Comparison of ENCODE assay signal across 8 cellular contexts in the genomic region with DNA sequence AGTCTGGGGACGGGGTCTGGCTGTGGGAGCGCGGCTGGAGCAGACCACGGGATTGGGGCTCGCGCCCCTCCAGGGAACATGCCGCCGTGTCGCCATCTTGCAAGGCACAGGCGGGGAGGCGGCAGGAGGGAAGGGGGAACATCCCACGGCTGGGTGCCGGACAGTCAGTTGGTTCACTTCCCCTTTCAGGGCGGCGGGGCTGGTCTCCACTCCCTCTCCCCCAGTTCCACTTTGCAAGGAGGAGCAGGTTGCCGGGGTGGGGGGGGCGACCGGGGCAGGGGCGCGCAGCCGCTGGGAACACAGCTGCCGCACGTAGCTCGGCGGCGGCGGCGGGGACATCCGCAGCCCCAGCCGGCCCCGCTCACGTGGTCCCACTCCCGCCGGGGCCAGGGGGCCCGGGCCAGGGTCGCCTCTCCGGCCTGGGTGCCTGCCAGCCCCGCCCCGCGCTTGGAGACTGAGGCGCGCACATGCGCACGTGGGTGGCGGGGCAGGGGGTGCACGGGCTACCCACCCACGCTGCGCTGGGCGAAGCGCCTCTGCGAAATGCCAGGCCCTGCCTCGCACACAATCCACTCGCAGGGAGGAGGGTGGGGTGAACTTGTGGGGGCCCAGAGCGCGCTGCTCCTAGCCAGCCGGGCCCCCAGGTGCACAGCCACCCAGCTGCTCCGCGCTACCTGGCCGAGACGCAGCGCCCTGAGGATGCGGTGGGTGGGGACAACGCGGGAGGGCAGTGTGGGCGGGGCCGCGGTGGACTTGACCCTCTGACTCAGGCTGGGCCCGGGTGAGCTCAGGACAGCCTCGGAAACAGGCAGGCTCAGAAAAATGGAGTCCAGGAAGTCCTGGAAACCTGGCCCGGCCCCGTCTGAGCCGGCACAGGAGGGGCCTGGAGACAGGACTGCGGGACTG. TPM values are rescaled to one million over a fixed set of nuclear protein-coding genes. Genes with fewer than 3 reads are reported as not detected.
DNase-seq lines count a peak whose midpoint lies in the region; ATAC-seq and TF ChIP-seq lines count a peak whose summit lies in the region.

No MANE protein-coding gene starts in this region.

- TF ChIP-seq CTCF in fibroblast of villous mesenchyme (IDR thresholded peaks at IDR 0.05; ENCODE audit: insufficient read depth, low read depth, low read length): no peak

- H3K27ac Mint-ChIP-seq in activated T-helper 1 cell treated with anti-CD3 and anti-CD28 coated beads, Interleukin-12 subunit alpha, Interleukin-12 subunit beta, Interleukin-2, Interleukin-4 antibody, amounts not matched to agents 30 ng/mL and 10 ng/mL and 1 ng/mL, durations not matched to agents 14 hours and 24 hours and 36 hours: peak overlapping the region; percentile 86
- H3K27ac Mint-ChIP-seq in natural killer cell treated with Interleukin-12 subunit alpha and Interleukin-12 subunit beta and Interleukin-15 and Interleukin-18, amount 100 ng/mL, for 72 hours: peak overlapping the region; percentile 72 to 73

- peaks cover 6% of the 10 kb centered on the region for H3K36me3 Mint-ChIP-seq in activated T-helper 1 cell treated with anti-CD3 and anti-CD28 coated beads, Interleukin-12 subunit alpha, Interleukin-12 subunit beta, Interleukin-2, Interleukin-4 antibody, amounts not matched to agents 30 ng/mL and 10 ng/mL and 1 ng/mL, durations not matched to agents 14 hours and 24 hours and 36 hours (ENCODE audit: low read depth)
- no peaks in the 10 kb centered on the region for H3K36me3 Mint-ChIP-seq in natural killer cell treated with Interleukin-12 subunit alpha and Interleukin-12 subunit beta and Interleukin-15 and Interleukin-18, amount 100 ng/mL, for 72 hours

- H3K9me3 Mint-ChIP-seq in activated T-helper 1 cell treated with anti-CD3 and anti-CD28 coated beads, Interleukin-12 subunit alpha, Interleukin-12 subunit beta, Interleukin-2, Interleukin-4 antibody, amounts not matched to agents 30 ng/mL and 10 ng/mL and 1 ng/mL, durations not matched to agents 14 hours and 24 hours and 36 hours: no peaks in the 10 kb centered on the region
- no peaks in the 10 kb centered on the region for H3K9me3 Mint-ChIP-seq in natural killer cell treated with Interleukin-12 subunit alpha and Interleukin-12 subunit beta and Interleukin-15 and Interleukin-18, amount 100 ng/mL, for 72 hours

- intact Hi-C loops in activated T-helper 1 cell treated with anti-CD3 and anti-CD28 coated beads, Interleukin-12 subunit alpha, Interleukin-12 subunit beta, Interleukin-2, Interleukin-4 antibody, amounts not matched to agents 30 ng/mL and 10 ng/mL and 1 ng/mL, durations not matched to agents 14 hours and 24 hours and 36 hours (cut with micrococcal nuclease): no loop called here

- H3K27me3 Mint-ChIP-seq in activated T-helper 1 cell treated with anti-CD3 and anti-CD28 coated beads, Interleukin-12 subunit alpha, Interleukin-12 subunit beta, Interleukin-2, Interleukin-4 antibody, amounts not matched to agents 30 ng/mL and 10 ng/mL and 1 ng/mL, durations not matched to agents 14 hours and 24 hours and 36 hours (ENCODE audit: insufficient read depth): no peaks in the 10 kb centered on the region
- no peaks in the 10 kb centered on the region for H3K27me3 Mint-ChIP-seq in natural killer cell treated with Interleukin-12 subunit alpha and Interleukin-12 subunit beta and Interleukin-15 and Interleukin-18, amount 100 ng/mL, for 72 hours

- H3K4me1 ChIP-seq in urinary bladder (ENCODE audit: insufficient read depth): peaks cover 1% of the 10 kb centered on the region

- peak overlapping the region; percentile 80 for H3K4me3 Mint-ChIP-seq in activated T-helper 1 cell treated with anti-CD3 and anti-CD28 coated beads, Interleukin-12 subunit alpha, Interleukin-12 subunit beta, Interleukin-2, Interleukin-4 antibody, amounts not matched to agents 30 ng/mL and 10 ng/mL and 1 ng/mL, durations not matched to agents 14 hours and 24 hours and 36 hours
- H3K4me3 Mint-ChIP-seq in natural killer cell treated with Interleukin-12 subunit alpha and Interleukin-12 subunit beta and Interleukin-15 and Interleukin-18, amount 100 ng/mL, for 72 hours: peak overlapping the region; percentile 76

- H3K4me3 ChIP-seq in fibroblast of villous mesenchyme (ENCODE audit: low read depth, low read length) (peak overlapping the region; percentile 46), urinary bladder (ENCODE audit: low read depth, low read length) (peak overlapping the region; percentile 34)

- WGBS in urinary bladder: 3% methylated on average over 71 of the region's 73 CpGs

- H3K4me1 Mint-ChIP-seq in activated T-helper 1 cell treated with anti-CD3 and anti-CD28 coated beads, Interleukin-12 subunit alpha, Interleukin-12 subunit beta, Interleukin-2, Interleukin-4 antibody, amounts not matched to agents 30 ng/mL and 10 ng/mL and 1 ng/mL, durations not matched to agents 14 hours and 24 hours and 36 hours (ENCODE audit: low read depth): peaks cover 38% of the 10 kb centered on the region
- H3K4me1 Mint-ChIP-seq in natural killer cell treated with Interleukin-12 subunit alpha and Interleukin-12 subunit beta and Interleukin-15 and Interleukin-18, amount 100 ng/mL, for 72 hours (ENCODE audit: low read depth in 2 of 2): peaks cover 23 to 26% of the 10 kb centered on the region in 2 donors

- peak overlapping the region; percentile 57 for H3K27ac ChIP-seq in urinary bladder (ENCODE audit: low read depth)

- peak; percentile 83 for DNase-seq in NCI-H226
- DNase-seq in activated T-helper 1 cell treated with anti-CD3 and anti-CD28 coated beads, Interleukin-12 subunit alpha, Interleukin-12 subunit beta, Interleukin-2, Interleukin-4 antibody, amounts not matched to agents 30 ng/mL and 10 ng/mL and 1 ng/mL, durations not matched to agents 14 hours and 24 hours and 36 hours (ENCODE audit: low spot score): peak; percentile 27
- DNase-seq in fibroblast of villous mesenchyme (ENCODE audit: low read depth): peak; percentile 80
- DNase-seq in natural killer cell treated with Interleukin-12 subunit alpha and Interleukin-12 subunit beta and Interleukin-15 and Interleukin-18, amount 100 ng/mL, for 72 hours (ENCODE audit: low spot score): peak; percentile 83

- H3K36me3 ChIP-seq in urinary bladder (ENCODE audit: insufficient read depth): no peaks in the 10 kb centered on the region

- peak; percentile 43 for ATAC-seq in GM18511 (IDR thresholded peaks at IDR 0.05; ENCODE audit: unreplicated experiment)
- ATAC-seq in natural killer cell treated with Interleukin-12 subunit alpha and Interleukin-12 subunit beta and Interleukin-15 and Interleukin-18, amount 100 ng/mL, for 72 hours: peak; percentile 51 to 68
- no peak for ATAC-seq in GM18873 (IDR thresholded peaks at IDR 0.05; ENCODE audit: low FRiP score, unreplicated experiment)
- no peak for ATAC-seq in HG03175 (IDR thresholded peaks at IDR 0.05; ENCODE audit: unreplicated experiment)

RNA-seq across cellular contexts. Expression of a gene that starts 6.4 kb away (rescaled TPM):
- total RNA-seq in activated T-helper 1 cell treated with anti-CD3 and anti-CD28 coated beads, Interleukin-12 subunit alpha, Interleukin-12 subunit beta, Interleukin-2, Interleukin-4 antibody, amounts not matched to agents 30 ng/mL and 10 ng/mL and 1 ng/mL, durations not matched to agents 14 hours and 24 hours and 36 hours: 34.5 and 39.1 TPM in 2 replicates
- total RNA-seq in fibroblast of villous mesenchyme (10.4 and 16.8 TPM in 2 replicates), urinary bladder (3.6 TPM)
- total RNA-seq in natural killer cell treated with Interleukin-12 subunit alpha and Interleukin-12 subunit beta and Interleukin-15 and Interleukin-18, amount 100 ng/mL, for 72 hours: 10 to 100 TPM; 18.0 to 49.8 TPM
- polyA plus RNA-seq in urinary bladder: 17.6 TPM

RNA-seq across cellular contexts. Expression of a gene that starts 8.7 kb away (rescaled TPM):
- total RNA-seq in activated T-helper 1 cell treated with anti-CD3 and anti-CD28 coated beads, Interleukin-12 subunit alpha, Interleukin-12 subunit beta, Interleukin-2, Interleukin-4 antibody, amounts not matched to agents 30 ng/mL and 10 ng/mL and 1 ng/mL, durations not matched to agents 14 hours and 24 hours and 36 hours: 64.5 and 70.5 TPM in 2 replicates
- 11.2 and 15.8 TPM in 2 replicates for total RNA-seq in fibroblast of villous mesenchyme
- total RNA-seq in natural killer cell treated with Interleukin-12 subunit alpha and Interleukin-12 subunit beta and Interleukin-15 and Interleukin-18, amount 100 ng/mL, for 72 hours: 100 to 1,000 TPM in 1 of 2 donors, 10 to 100 TPM in 1; 69.1 to 103 TPM
- 7.9 TPM for total RNA-seq in urinary bladder
- polyA plus RNA-seq in urinary bladder: 20.5 TPM

RNA-seq across cellular contexts. Expression of a gene that starts 28.3 kb away (rescaled TPM):
- 115 TPM in 2 replicates for total RNA-seq in activated T-helper 1 cell treated with anti-CD3 and anti-CD28 coated beads, Interleukin-12 subunit alpha, Interleukin-12 subunit beta, Interleukin-2, Interleukin-4 antibody, amounts not matched to agents 30 ng/mL and 10 ng/mL and 1 ng/mL, durations not matched to agents 14 hours and 24 hours and 36 hours
- total RNA-seq in fibroblast of villous mesenchyme: 45.8 and 62.2 TPM in 2 replicates
- total RNA-seq in natural killer cell treated with Interleukin-12 subunit alpha and Interleukin-12 subunit beta and Interleukin-15 and Interleukin-18, amount 100 ng/mL, for 72 hours: 100 to 1,000 TPM; 127 to 132 TPM
- total RNA-seq in urinary bladder: 41.9 TPM
- polyA plus RNA-seq in urinary bladder: 99.7 TPM

RNA-seq across cellular contexts. Expression of a gene that starts 44.9 kb away (rescaled TPM):
- 4.1 and 5.0 TPM in 2 replicates for total RNA-seq in activated T-helper 1 cell treated with anti-CD3 and anti-CD28 coated beads, Interleukin-12 subunit alpha, Interleukin-12 subunit beta, Interleukin-2, Interleukin-4 antibody, amounts not matched to agents 30 ng/mL and 10 ng/mL and 1 ng/mL, durations not matched to agents 14 hours and 24 hours and 36 hours
- 0.86 and 1.6 TPM in 2 replicates for total RNA-seq in fibroblast of villous mesenchyme
- 1 to 10 TPM; 2.3 to 2.8 TPM for total RNA-seq in natural killer cell treated with Interleukin-12 subunit alpha and Interleukin-12 subunit beta and Interleukin-15 and Interleukin-18, amount 100 ng/mL, for 72 hours
- total RNA-seq in urinary bladder: 1.4 TPM
- polyA plus RNA-seq in urinary bladder: 1.6 TPM

RNA-seq across cellular contexts. Expression of a gene that starts 48.2 kb away (rescaled TPM):
- 8.4 and 9.6 TPM in 2 replicates for total RNA-seq in activated T-helper 1 cell treated with anti-CD3 and anti-CD28 coated beads, Interleukin-12 subunit alpha, Interleukin-12 subunit beta, Interleukin-2, Interleukin-4 antibody, amounts not matched to agents 30 ng/mL and 10 ng/mL and 1 ng/mL, durations not matched to agents 14 hours and 24 hours and 36 hours
- total RNA-seq in fibroblast of villous mesenchyme (3.9 and 4.5 TPM in 2 replicates), urinary bladder (1.4 TPM)
- total RNA-seq in natural killer cell treated with Interleukin-12 subunit alpha and Interleukin-12 subunit beta and Interleukin-15 and Interleukin-18, amount 100 ng/mL, for 72 hours: 10 to 100 TPM in 1 of 2 donors, 1 to 10 TPM in 1; 7.5 to 13.3 TPM
- 4.3 TPM for polyA plus RNA-seq in urinary bladder

Comparison
In these comparisons a context has a peak if more than half of its experiments do, and no peak if none do; other contexts are left out.
1. ATAC-seq: peak in GM18511 (single experiment) and natural killer cell treated with Interleukin-12 subunit alpha and Interleukin-12 subunit beta and Interleukin-15 and Interleukin-18, amount 100 ng/mL, for 72 hours (2 of 2); none in GM18873 (single experiment) and HG03175 (single experiment).
2. DNase-seq: peak in every context shown above with its lines; median percentile 83 in NCI-H226; 83 in natural killer cell treated with Interleukin-12 subunit alpha and Interleukin-12 subunit beta and Interleukin-15 and Interleukin-18, amount 100 ng/mL, for 72 hours; 80 in fibroblast of villous mesenchyme; 27 in activated T-helper 1 cell treated with anti-CD3 and anti-CD28 coated beads, Interleukin-12 subunit alpha, Interleukin-12 subunit beta, Interleukin-2, Interleukin-4 antibody, amounts not matched to agents 30 ng/mL and 10 ng/mL and 1 ng/mL, durations not matched to agents 14 hours and 24 hours and 36 hours.